8 cellular contexts compared by ENCODE assay signal in genomic region chr7:6272481-6273323, GRCh38. TPM values are rescaled to one million over a fixed set of nuclear protein-coding genes. Genes with fewer than 3 reads are reported as not detected.
DNase-seq lines count a peak whose midpoint lies in the region; ATAC-seq, FAIRE-seq and TF ChIP-seq lines count a peak whose summit lies in the region.

TSS of gene CYTH3 (minus strand) at chr7:6272624. CDS start at chr7:6272507, 117 bp downstream.

- DNase-seq in GM19238 (ENCODE audit: insufficient read length, low spot score) (peak; percentile 96), NOMO-1 treated with dmso at 0.1 percent for 144 hours (lab: John Stamatoyannopoulos, UW; ENCODE audit: unreplicated experiment) (peak; percentile 51), endothelial cell of umbilical vein (ENCODE audit: low read depth, low spot score) (peak; percentile 79), midbrain (lab: John Stamatoyannopoulos, UW) (peak; percentile 88)
- peak; percentile 91 for DNase-seq in activated CD8-positive, alpha-beta memory T cell treated with anti-CD3 and anti-CD28 coated beads, Interleukin-2, amount 50 U/mL, for 48 hours
- DNase-seq in stimulated activated CD8-positive, alpha-beta memory T cell treated with anti-CD3 and anti-CD28 coated beads, Interleukin-15, amount 100 ng/mL, for 4 hours (ENCODE audit: low read depth in 2 of 2) = peak; percentile 26 to 59

- H2AFZ ChIP-seq in endothelial cell of umbilical vein (ENCODE audit: low read depth, low read length) = peak within 1 kb of the TSS; percentile 98

- H3K9ac ChIP-seq in endothelial cell of umbilical vein (replicated peaks; ENCODE audit: extremely low read depth, insufficient read depth, low read length) = peak within 1 kb of the TSS; percentile 39

- peaks cover 9% of the 10 kb centered on the region for H3K4me1 ChIP-seq in endothelial cell of umbilical vein (ENCODE audit: control insufficient read depth, extremely low read depth, insufficient read depth, low read length)

- CTCF ChIA-PET in endothelial cell of umbilical vein (lab: Charles Lee) = interaction anchor here (0.8 to 1.5 kb wide), 3 partner anchors 18 to 112 kb away, joined by 3 to 7 read pairs (median 3); no protein-coding TSS in a partner anchor

- H3K9me3 ChIP-seq in endothelial cell of umbilical vein (replicated peaks; ENCODE audit: control insufficient read depth, insufficient read depth, low read length) = no peaks in the 10 kb centered on the region

- dilution Hi-C loops in endothelial cell of umbilical vein (cut with MboI; ENCODE audit: extremely low pct_ligation_motif_present, low sequenced_read_pairs) = no loop called here

- BruUV-seq in endothelial cell of umbilical vein (replicated peaks; lab: Mats Ljungman, UMichigan) = no TSS peak

- TF ChIP-seq CTCF in C4-2B (conservative IDR thresholded peaks at IDR 0.05) = no peak
- no peak for TF ChIP-seq CTCF in endothelial cell of umbilical vein (IDR thresholded peaks at IDR 0.05; ENCODE audit: extremely low read depth in 1 of 2, insufficient read depth in 1 of 2, low read depth in 1 of 2, low read length in 2 of 2)

- H3K4me2 ChIP-seq in endothelial cell of umbilical vein (ENCODE audit: insufficient read depth, low read length) = peak within 1 kb of the TSS; percentile 73

- H4K20me1 ChIP-seq in endothelial cell of umbilical vein (replicated peaks; ENCODE audit: control insufficient read depth, extremely low read depth, insufficient read depth, low read length) = no peaks in the 10 kb centered on the region

- peak; percentile 77 for TF ChIP-seq POLR2A in endothelial cell of umbilical vein (IDR thresholded peaks at IDR 0.05; ENCODE audit: low read depth, low read length)

- H3K36me3 ChIP-seq in endothelial cell of umbilical vein (ENCODE audit: control insufficient read depth in 2 of 2, extremely low read depth in 1 of 2, insufficient read depth in 2 of 2, low read length in 2 of 2) = no peaks in the 10 kb centered on the region

- H3K4me3 ChIP-seq in endothelial cell of umbilical vein (replicated peaks in 1 of 3; ENCODE audit: insufficient read depth in 1 of 3, low read depth in 1 of 3, low read length in 3 of 3) = peak within 1 kb of the TSS; percentile 66 to 87 (median 69)

- peak; percentile 88 for FAIRE-seq in endothelial cell of umbilical vein (lab: Jason Lieb, UNC)

- POLR2A ChIA-PET in endothelial cell of umbilical vein (lab: Charles Lee) = interaction anchor here (0.7 kb wide), 1 partner anchor 48 kb away, joined by 3 read pairs; no protein-coding TSS in a partner anchor

- no peaks in the 10 kb centered on the region for H3K79me2 ChIP-seq in endothelial cell of umbilical vein (ENCODE audit: control insufficient read depth, insufficient read depth, low read length)

- intact Hi-C loops in endothelial cell of umbilical vein (cut with micrococcal nuclease) = loop anchor here (1.0 to 5.0 kb wide), 3 partner anchors 20 to 50 kb away; no protein-coding TSS in a partner anchor

- ATAC-seq in HG03378 (IDR thresholded peaks at IDR 0.05; ENCODE audit: unreplicated experiment) = peak; percentile 58

- no peaks in the 10 kb centered on the region for H3K9me1 ChIP-seq in endothelial cell of umbilical vein (replicated peaks; ENCODE audit: control insufficient read depth, extremely low read depth, insufficient read depth, low read length)

- peaks cover 3% of the 10 kb centered on the region in 2 experiments for H3K27me3 ChIP-seq in endothelial cell of umbilical vein (ENCODE audit: control insufficient read depth in 2 of 2, insufficient read depth in 2 of 2, low read length in 2 of 2)

- H3K27ac ChIP-seq in C4-2B (peak within 1 kb of the TSS; percentile 80), endothelial cell of umbilical vein (ENCODE audit: insufficient read depth, low read depth, low read length) (no peak within 1 kb of the TSS)

TF ChIP-seq in endothelial cell of umbilical vein, 7 proteins besides CTCF, POLR2A, EP300 and RAD21:
- peak; percentile 52 for TF ChIP-seq MAX (IDR thresholded peaks at IDR 0.05; ENCODE audit: insufficient read depth, insufficient read length)
- peak; percentile 46 for TF ChIP-seq POLR2AphosphoS5 (IDR thresholded peaks at IDR 0.05; ENCODE audit: insufficient read depth, low read depth, low read length)
- no peak for TF ChIP-seq JUN (IDR thresholded peaks at IDR 0.05; ENCODE audit: borderline replicate concordance, insufficient read depth, insufficient read length, low read depth)

RNA-seq across cellular contexts. Expression of gene CYTH3, which starts in this region (rescaled TPM):
- 11.1 and 11.2 TPM in 2 replicates for total RNA-seq in endothelial cell of umbilical vein
- 8.6 and 12.2 TPM in 2 replicates for polyA plus RNA-seq in endothelial cell of umbilical vein
- polyA plus RNA-seq in endothelial cell of umbilical vein (2011; cell fraction: cytosol; rRNA removed) = 6.0 and 7.0 TPM in 2 replicates
- polyA plus RNA-seq in endothelial cell of umbilical vein (2011; cell fraction: nucleus; rRNA removed) = 18.5 and 19.0 TPM in 2 replicates
- polyA plus RNA-seq in endothelial cell of umbilical vein (2012) = 6.6 and 10.1 TPM in 2 replicates
- 8.7 and 10.8 TPM in 2 replicates for polyA minus RNA-seq in endothelial cell of umbilical vein
- 6.2 TPM for polyA minus RNA-seq in endothelial cell of umbilical vein (2011; cell fraction: cytosol; rRNA and poly(A)+ RNA removed)
- 9.4 and 11.1 TPM in 2 replicates for polyA minus RNA-seq in endothelial cell of umbilical vein (2011; cell fraction: nucleus; rRNA and poly(A)+ RNA removed)

Comparison
In these comparisons a context has a peak if more than half of its experiments do, and no peak if none do; other contexts are left out.
1. DNase-seq: peak in every context shown above with its lines; median percentile 96 in GM19238; 91 in activated CD8-positive, alpha-beta memory T cell treated with anti-CD3 and anti-CD28 coated beads, Interleukin-2, amount 50 U/mL, for 48 hours; 88 in midbrain; 79 in endothelial cell of umbilical vein; 51 in NOMO-1 treated with dmso at 0.1 percent for 144 hours; 42 in stimulated activated CD8-positive, alpha-beta memory T cell treated with anti-CD3 and anti-CD28 coated beads, Interleukin-15, amount 100 ng/mL, for 4 hours.